ENCODE assay signal across 2 cellular contexts in genomic region chr19:58338336-58338735, GRCh38.
"Had no signal": no experiment of that assay in that cellular context is flagged by ENCODE, and none has a peak within 500 bp of the region (broad histone marks: within the 10 kb centered on the region; RNA-seq: fewer than 3 reads in every experiment).

No MANE protein-coding gene starts in this region.

- DNase-seq: GDM1, GF-D8 had no signal
